Comparison of ENCODE assay signal across 16 cellular contexts in genomic region chr4:37928421-37928820, GRCh38. TPM values are rescaled to one million over a fixed set of nuclear protein-coding genes. Genes with fewer than 3 reads are reported as not detected.
"Had no signal": no experiment of that assay in that cellular context is flagged by ENCODE, and none has a peak within 500 bp of the region (broad histone marks: within the 10 kb centered on the region; RNA-seq: fewer than 3 reads in every experiment).

No MANE protein-coding gene starts in this region.

- H3K4me3 Mint-ChIP-seq: activated CD4-positive, alpha-beta memory T cell treated with anti-CD3 and anti-CD28 coated beads, Interleukin-2, amount 10 ng/mL, durations not matched to agents 7 days and 5 days; activated T-cell treated with anti-CD3 and anti-CD28 coated beads, Interleukin-2, amount 50 U/mL, for 4 hours; WTC11 had no signal

- H3K36me3 Mint-ChIP-seq: WTC11 had no signal

- H3K9me3 Mint-ChIP-seq: activated CD4-positive, alpha-beta memory T cell treated with anti-CD3 and anti-CD28 coated beads, Interleukin-2, amount 10 ng/mL, durations not matched to agents 7 days and 5 days; activated T-cell treated with anti-CD3 and anti-CD28 coated beads, Interleukin-2, amount 50 U/mL, for 4 hours; stimulated activated naive CD8-positive, alpha-beta T cell treated with anti-CD3 and anti-CD28 coated beads, Interleukin-15, Interleukin-2, amounts not matched to agents 100 ng/mL and 50 ng/mL, for 24 hours; WTC11 had no signal

- H3K27me3 ChIP-seq: brain microvascular endothelial cell, ovary, testis, upper lobe of left lung had no signal

- H3K36me3 ChIP-seq: brain microvascular endothelial cell, ovary, upper lobe of left lung had no signal

- H3K27me3 Mint-ChIP-seq: activated CD4-positive, alpha-beta memory T cell treated with anti-CD3 and anti-CD28 coated beads, Interleukin-2, amount 10 ng/mL, durations not matched to agents 7 days and 5 days; stimulated activated naive CD8-positive, alpha-beta T cell treated with anti-CD3 and anti-CD28 coated beads, Interleukin-15, Interleukin-2, amounts not matched to agents 100 ng/mL and 50 ng/mL, for 24 hours had no signal

- H3K4me1 ChIP-seq: testis had no signal

- H3K9me3 ChIP-seq: ovary, testis, upper lobe of left lung had no signal

- DNase-seq: activated CD4-positive, alpha-beta memory T cell treated with anti-CD3 and anti-CD28 coated beads, Interleukin-2, amount 10 ng/mL, durations not matched to agents 7 days and 5 days; activated CD4-positive, alpha-beta T cell treated with anti-CD3 and anti-CD28 coated beads for 4 hours; activated gamma-delta T cell; activated T-cell treated with anti-CD3 and anti-CD28 coated beads, Interleukin-2, amount 50 U/mL, for 4 hours; amniotic stem cell; kidney glomerular epithelial cell; mesendoderm; ovary; stimulated activated CD4-positive, alpha-beta T cell treated with anti-CD3 and anti-CD28 coated beads, Interleukin-4, amount 100 ng/mL, for 24 hours; testis; upper lobe of left lung had no signal

- H3K27ac ChIP-seq: brain microvascular endothelial cell, ovary, SK-N-MC, testis, upper lobe of left lung had no signal

- ATAC-seq: WTC11 had no signal

- H3K4me3 ChIP-seq: ovary, SK-N-MC, testis, upper lobe of left lung had no signal

- H3K27ac Mint-ChIP-seq: activated naive CD4-positive, alpha-beta T cell treated with anti-CD3 and anti-CD28 coated beads, Interleukin-2, amount 50 U/mL, for 72 hours; stimulated activated naive CD8-positive, alpha-beta T cell treated with anti-CD3 and anti-CD28 coated beads, Interleukin-15, Interleukin-2, amounts not matched to agents 100 ng/mL and 50 ng/mL, for 24 hours; WTC11 had no signal

RNA-seq across cellular contexts. Expression of gene PTTG2, which starts 31.8 kb away (rescaled TPM):
- total RNA-seq: activated T-cell treated with anti-CD3 and anti-CD28 coated beads, Interleukin-2, amount 50 U/mL, for 4 hours had no signal
